In the genomic region with DNA sequence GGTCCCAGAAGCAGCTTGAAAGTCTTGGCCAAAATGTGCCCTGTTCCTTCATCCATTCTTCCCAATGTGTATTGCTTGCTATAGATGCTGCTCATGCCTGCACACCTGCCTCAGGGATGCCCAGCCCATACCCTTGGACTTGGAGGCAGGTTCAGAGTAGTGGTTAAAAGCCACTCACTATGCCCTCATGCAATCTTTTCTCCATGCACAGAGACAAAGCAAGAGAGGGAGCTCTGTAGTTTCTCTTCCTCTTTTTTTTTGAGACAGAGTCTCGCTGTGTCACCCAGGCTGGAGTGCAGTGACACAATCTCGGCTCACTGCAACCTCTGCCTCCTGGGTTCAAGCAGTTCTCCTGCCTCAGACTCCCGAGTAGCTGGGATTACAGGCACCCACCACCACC, we compare ENCODE assay signal across 8 cellular contexts.
DNase-seq lines count a peak whose midpoint lies in the region; ATAC-seq and TF ChIP-seq lines count a peak whose summit lies in the region.
"Not testable (repeated sequence)": the region's sequence is repeated elsewhere in the genome, so short reads cannot be mapped to it uniquely, and the experiment has no call there.

No MANE protein-coding gene starts in this region.

- H3K27me3 ChIP-seq in GM06990 (replicated peaks; ENCODE audit: control insufficient read depth, insufficient read depth, low read length); left lung: not testable (repeated sequence)

- peak; percentile 92 for ATAC-seq in GM18861 (IDR thresholded peaks at IDR 0.05; ENCODE audit: unreplicated experiment)
- ATAC-seq in GM19438 (IDR thresholded peaks at IDR 0.05; ENCODE audit: low read depth, unreplicated experiment), result peak; percentile 96
- peak; percentile 99 for ATAC-seq in GM21723 (IDR thresholded peaks at IDR 0.05; ENCODE audit: unreplicated experiment)
- ATAC-seq in HG02981 (IDR thresholded peaks at IDR 0.05; ENCODE audit: unreplicated experiment), result peak; percentile 95
- peak; percentile 92 for ATAC-seq in HG03432 (IDR thresholded peaks at IDR 0.05; ENCODE audit: unreplicated experiment)
- ATAC-seq in left lung, result peak; percentile 58

- TF ChIP-seq POLR2A in NB4 (IDR thresholded peaks at IDR 0.05; ENCODE audit: extremely low read depth, insufficient read length), result not testable (repeated sequence)

- not testable (repeated sequence) for H3K27ac ChIP-seq in left lung

- DNase-seq in GM06990 (ENCODE audit: extremely low read depth, insufficient read length) (peak; percentile 43), NB4 (ENCODE audit: low read depth) (peak; percentile 68)
- DNase-seq in left lung, result not testable (repeated sequence)

- not testable (repeated sequence) for TF ChIP-seq CTCF in GM06990 (IDR thresholded peaks at IDR 0.05; ENCODE audit: insufficient read depth, low read length, poor library complexity, severe bottlenecking); NB4 (IDR thresholded peaks at IDR 0.05; ENCODE audit: low read depth, low read length); left lung (IDR thresholded peaks at IDR 0.05)

- intact Hi-C loops in left lung (cut with DNase I), result not testable (repeated sequence)

- not testable (repeated sequence) for H3K4me3 ChIP-seq in GM06990 (replicated peaks; ENCODE audit: low read depth, low read length); NB4 (ENCODE audit: low read depth, low read length); left lung

- H3K9me3 ChIP-seq in left lung, result not testable (repeated sequence)

- H3K4me1 ChIP-seq in left lung, result not testable (repeated sequence)

- not testable (repeated sequence) for H3K36me3 ChIP-seq in GM06990 (ENCODE audit: control insufficient read depth, insufficient read depth, low read length); left lung
